In genomic region chr4:5979981-5980380, GRCh38 we compare ENCODE assay signal across 9 cellular contexts. TPM values are rescaled to one million over a fixed set of nuclear protein-coding genes. Genes with fewer than 3 reads are reported as not detected.
DNase-seq lines count a peak whose midpoint lies in the region; ATAC-seq, FAIRE-seq and TF ChIP-seq lines count a peak whose summit lies in the region.
"Had no signal": no experiment of that assay in that cellular context is flagged by ENCODE, and none has a peak within 500 bp of the region (broad histone marks: within the 10 kb centered on the region; RNA-seq: fewer than 3 reads in every experiment).

No MANE protein-coding gene starts in this region.

- CTCF ChIA-PET in PC-3 (lab: Charles Lee): no interaction called here

- no peaks in the 10 kb centered on the region for H3K79me2 ChIP-seq in GM23338 (replicated peaks; ENCODE audit: insufficient read depth)
- H3K79me2 ChIP-seq in PC-3 (ENCODE audit: low read length): no peaks in the 10 kb centered on the region

- no peak overlapping the region for H3K4me3 Mint-ChIP-seq in GM23338
- H3K4me3 Mint-ChIP-seq: activated naive CD8-positive, alpha-beta T cell had no signal

- no peaks in the 10 kb centered on the region for H3F3A ChIP-seq in GM23338 (replicated peaks; ENCODE audit: low read depth)
- no peaks in the 10 kb centered on the region for H3F3A ChIP-seq in PC-3 (ENCODE audit: low read length, unreplicated experiment)

- H2AFZ ChIP-seq in GM23338 (no peak overlapping the region), PC-3 (ENCODE audit: low read length) (no peak overlapping the region)

- POLR2A ChIA-PET in PC-3 (lab: Charles Lee; ENCODE audit: unreplicated experiment): no interaction called here

- H3K36me3 ChIP-seq in GM23338 (ENCODE audit: insufficient read depth): no peaks in the 10 kb centered on the region
- no peaks in the 10 kb centered on the region for H3K36me3 ChIP-seq in PC-3 (ENCODE audit: low read depth, low read length)
- no peaks in the 10 kb centered on the region for H3K36me3 ChIP-seq in kidney (ENCODE audit: control insufficient read depth in 1 of 2, insufficient read depth in 2 of 2, low read length in 2 of 2)

- peaks cover 13% of the 10 kb centered on the region; the same call in 2 of the 3 replicates for H3K36me3 Mint-ChIP-seq in GM23338 (ENCODE audit: low read depth)

- H3K9ac ChIP-seq in PC-3 (ENCODE audit: low read length): no peak overlapping the region
- no peak overlapping the region for H3K9ac ChIP-seq in kidney (ENCODE audit: low read length in 2 of 2)

- H3K4me1 ChIP-seq in GM23338 (ENCODE audit: insufficient read depth): no peaks in the 10 kb centered on the region
- H3K4me1 ChIP-seq in PC-3 (ENCODE audit: insufficient read depth, low read length): no peaks in the 10 kb centered on the region
- no peaks in the 10 kb centered on the region for H3K4me1 ChIP-seq in kidney (ENCODE audit: control insufficient read depth in 1 of 2, insufficient read depth in 1 of 2, low read depth in 1 of 2, low read length in 2 of 2)

- TF ChIP-seq CTCF in GM23338 (conservative IDR thresholded peaks at IDR 0.05; ENCODE audit: low read depth in 2 of 2) (peak; percentile 74 to 95), PC-3 (conservative IDR thresholded peaks at IDR 0.05; ENCODE audit: low read depth, low read length) (peak; percentile 47), kidney (IDR thresholded peaks at IDR 0.05; ENCODE audit: borderline replicate concordance, extremely low read depth, insufficient read depth) (peak; percentile 28)

- H4K20me1 ChIP-seq in GM23338 (replicated peaks; ENCODE audit: insufficient read depth) (no peaks in the 10 kb centered on the region), PC-3 (ENCODE audit: low read length) (no peaks in the 10 kb centered on the region)

- H3K4me1 Mint-ChIP-seq in GM23338: peaks cover 5% of the 10 kb centered on the region

- FAIRE-seq in kidney (lab: Jason Lieb, UNC) (no peak), GM19239 (lab: Jason Lieb, UNC) (no peak)

- peak; percentile 6 for DNase-seq in COLO829 (ENCODE audit: low spot score)
- DNase-seq in GM23338 (ENCODE audit: low spot score): peak; percentile 86
- DNase-seq in PC-3: peak; percentile 39
- DNase-seq in kidney: no peak
- no peak for DNase-seq in GM19239 (ENCODE audit: insufficient read length, low spot score)
- DNase-seq in stimulated activated naive CD4-positive, alpha-beta T cell (lab: John Stamatoyannopoulos, UW): no peak
- DNase-seq in activated gamma-delta T cell treated with Interleukin-2 at 50 U/mL for 16 hours: no peak

- H3K9me2 ChIP-seq in GM23338 (ENCODE audit: insufficient read depth) (no peaks in the 10 kb centered on the region), PC-3 (replicated peaks; ENCODE audit: low read length) (no peaks in the 10 kb centered on the region)

- H3K4me3 ChIP-seq in GM23338: no peak overlapping the region
- H3K4me3 ChIP-seq in PC-3 (ENCODE audit: low read length): no peak overlapping the region
- H3K4me3 ChIP-seq in kidney (ENCODE audit: low read length in 2 of 2): no peak overlapping the region

- intact Hi-C loops in PC-3 (cut with micrococcal nuclease): no loop called here
- intact Hi-C loops in kidney (cut with DNase I): no loop called here

- H3K27ac ChIP-seq in GM23338 (ENCODE audit: low read depth): no peak overlapping the region
- H3K27ac ChIP-seq in PC-3 (ENCODE audit: low read length): no peak overlapping the region
- H3K27ac ChIP-seq in kidney (ENCODE audit: low read depth in 2 of 2, low read length in 2 of 2): no peak overlapping the region

- H3K27ac Mint-ChIP-seq in GM23338: no peak overlapping the region
- H3K27ac Mint-ChIP-seq: activated naive CD8-positive, alpha-beta T cell had no signal

- peaks cover 26% of the 10 kb centered on the region for H3K9me3 Mint-ChIP-seq in GM23338

- H3K4me2 ChIP-seq in GM23338 (no peak overlapping the region), PC-3 (ENCODE audit: low read length) (no peak overlapping the region)

- H3K27me3 ChIP-seq in GM23338 (ENCODE audit: insufficient read depth): no peaks in the 10 kb centered on the region
- H3K27me3 ChIP-seq in PC-3 (ENCODE audit: low read length): peaks cover 17% of the 10 kb centered on the region

- H3K27me3 Mint-ChIP-seq in GM23338 (ENCODE audit: insufficient read depth, low read depth, poor library complexity): no peaks in the 10 kb centered on the region

- no TSS peak for BruUV-seq in PC-3 (replicated peaks; lab: Mats Ljungman, UMichigan)

- ATAC-seq in GM23338 (peak; percentile 99), PC-3 (0 out of 2 replicates have a peak, but pooled peaks have one; percentile 37), GM21447 (IDR thresholded peaks at IDR 0.05; ENCODE audit: unreplicated experiment) (no peak)

- H3K9me3 ChIP-seq in PC-3 (ENCODE audit: low read length) (peaks cover 4% of the 10 kb centered on the region; the same call in 1 of the 2 replicates), kidney (ENCODE audit: control insufficient read depth in 1 of 2, low read length in 2 of 2) (peaks cover 5 to 10% of the 10 kb centered on the region in 2 donors)

TF ChIP-seq in GM23338, 12 proteins besides CTCF, POLR2A, EP300 and RAD21:
- no peak for TF ChIP-seq ZNF114 (CRISPR knock-in tag; IDR thresholded peaks at IDR 0.05)
- TF ChIP-seq CREB1 (CRISPR knock-in tag; IDR thresholded peaks at IDR 0.05; ENCODE audit: low read depth): no peak
- no peak for TF ChIP-seq JUNB (IDR thresholded peaks at IDR 0.05; ENCODE audit: unreplicated experiment)
- TF ChIP-seq POLR2AphosphoS5 (IDR thresholded peaks at IDR 0.05; ENCODE audit: low read depth): no peak

RNA-seq across cellular contexts. Expression of gene C4orf50, which starts 38.2 kb away (rescaled TPM):
- total RNA-seq in GM23338 (2014; rRNA removed; shearing (Covaris generic)): 0.19 and 0.31 TPM in 2 replicates
- polyA plus RNA-seq in GM23338 (2016; fragmentation: Nextera tagmentation; extraction: Ambion mirVana) (0.06 TPM in 1 of 2 replicates, not detected in the other), kidney (ENCODE audit: insufficient read depth, low read depth, low replicate concordance) (not detected)
- total RNA-seq in PC-3 (2014; rRNA removed) (not detected in 2 replicates), kidney (0.16 TPM)

Comparison
In these comparisons a context has a peak if more than half of its experiments do, and no peak if none do; other contexts are left out.
1. DNase-seq: peak in COLO829 (single experiment), GM23338 (single experiment) and PC-3 (single experiment); none in kidney (single experiment), GM19239 (single experiment), stimulated activated naive CD4-positive, alpha-beta T cell (0 of 6) and activated gamma-delta T cell treated with Interleukin-2 at 50 U/mL for 16 hours (single experiment).
2. CTCF ChIP-seq: peak in every context shown above with its lines; median percentile 84 in GM23338; 47 in PC-3; 28 in kidney.